ENCODE assay signal across 2 cellular contexts in the genomic region with DNA sequence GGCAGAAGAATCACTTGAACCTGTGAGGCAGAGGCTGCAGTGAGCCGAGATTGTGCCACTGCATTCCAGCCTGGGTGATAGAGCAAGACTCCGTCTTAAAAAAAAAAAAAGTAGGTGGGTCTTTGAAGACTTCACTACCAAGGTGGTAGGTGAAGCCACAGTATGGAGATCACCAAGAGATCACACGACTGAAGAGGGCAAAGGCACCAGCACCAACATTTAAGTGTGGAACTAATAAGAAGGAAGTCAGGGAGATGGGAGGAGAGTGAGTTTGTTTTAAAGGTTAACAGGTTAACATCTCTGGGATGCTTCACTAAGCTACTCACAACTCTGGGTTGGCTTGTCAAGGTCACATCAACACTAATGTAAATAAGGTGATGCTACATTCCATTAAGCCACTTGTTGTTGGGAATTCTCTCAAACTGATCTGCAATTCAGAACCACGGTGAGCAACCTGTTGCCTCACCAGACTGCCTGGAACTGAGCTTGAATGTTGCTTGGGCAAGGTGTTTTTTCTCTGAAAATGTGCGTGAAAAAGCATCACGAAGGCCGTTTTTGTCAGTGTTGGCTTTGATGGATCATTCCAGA.
TF ChIP-seq lines count a peak whose summit lies in the region.

No MANE protein-coding gene starts in this region.

TF ChIP-seq in SK-N-SH, 30 proteins besides CTCF, POLR2A, EP300 and RAD21 (continued from another document):
- no peak for TF ChIP-seq YY1 (IDR thresholded peaks at IDR 0.05; ENCODE audit: low read depth)
- TF ChIP-seq, protein P1, sequence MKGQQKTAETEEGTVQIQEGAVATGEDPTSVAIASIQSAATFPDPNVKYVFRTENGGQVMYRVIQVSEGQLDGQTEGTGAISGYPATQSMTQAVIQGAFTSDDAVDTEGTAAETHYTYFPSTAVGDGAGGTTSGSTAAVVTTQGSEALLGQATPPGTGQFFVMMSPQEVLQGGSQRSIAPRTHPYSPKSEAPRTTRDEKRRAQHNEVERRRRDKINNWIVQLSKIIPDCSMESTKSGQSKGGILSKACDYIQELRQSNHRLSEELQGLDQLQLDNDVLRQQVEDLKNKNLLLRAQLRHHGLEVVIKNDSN (IDR thresholded peaks at IDR 0.05; ENCODE audit: borderline replicate concordance, low read depth): no peak

TF ChIP-seq in SK-N-SH treated with all-trans-retinoic acid at 6 μM for 48 hours, 23 proteins besides CTCF, POLR2A, EP300 and RAD21 (continued from another document):
- TF ChIP-seq ZFP3 (CRISPR knock-in tag; IDR thresholded peaks at IDR 0.05): no peak
- TF ChIP-seq ZNF565 (CRISPR knock-in tag; conservative IDR thresholded peaks at IDR 0.05; ENCODE audit: low read depth): no peak
- no peak for TF ChIP-seq CSDC2 (CRISPR knock-in tag; IDR thresholded peaks at IDR 0.05)
- TF ChIP-seq, protein P2, sequence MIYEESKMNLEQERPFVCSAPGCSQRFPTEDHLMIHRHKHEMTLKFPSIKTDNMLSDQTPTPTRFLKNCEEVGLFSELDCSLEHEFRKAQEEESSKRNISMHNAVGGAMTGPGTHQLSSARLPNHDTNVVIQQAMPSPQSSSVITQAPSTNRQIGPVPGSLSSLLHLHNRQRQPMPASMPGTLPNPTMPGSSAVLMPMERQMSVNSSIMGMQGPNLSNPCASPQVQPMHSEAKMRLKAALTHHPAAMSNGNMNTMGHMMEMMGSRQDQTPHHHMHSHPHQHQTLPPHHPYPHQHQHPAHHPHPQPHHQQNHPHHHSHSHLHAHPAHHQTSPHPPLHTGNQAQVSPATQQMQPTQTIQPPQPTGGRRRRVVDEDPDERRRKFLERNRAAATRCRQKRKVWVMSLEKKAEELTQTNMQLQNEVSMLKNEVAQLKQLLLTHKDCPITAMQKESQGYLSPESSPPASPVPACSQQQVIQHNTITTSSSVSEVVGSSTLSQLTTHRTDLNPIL (CRISPR knock-in tag; IDR thresholded peaks at IDR 0.05; ENCODE audit: low read depth): no peak
- TF ChIP-seq TOX (CRISPR knock-in tag; IDR thresholded peaks at IDR 0.05; ENCODE audit: borderline replicate concordance): no peak
- TF ChIP-seq ZFP30 (CRISPR knock-in tag; IDR thresholded peaks at IDR 0.05): no peak
- TF ChIP-seq ZNF8 (CRISPR knock-in tag; IDR thresholded peaks at IDR 0.05): no peak
- TF ChIP-seq ZNF70 (CRISPR knock-in tag; IDR thresholded peaks at IDR 0.05): no peak
- TF ChIP-seq PPARA (CRISPR knock-in tag; IDR thresholded peaks at IDR 0.05; ENCODE audit: borderline replicate concordance): no peak
- no peak for TF ChIP-seq ISL1 (CRISPR knock-in tag; IDR thresholded peaks at IDR 0.05)
- TF ChIP-seq, protein P3, sequence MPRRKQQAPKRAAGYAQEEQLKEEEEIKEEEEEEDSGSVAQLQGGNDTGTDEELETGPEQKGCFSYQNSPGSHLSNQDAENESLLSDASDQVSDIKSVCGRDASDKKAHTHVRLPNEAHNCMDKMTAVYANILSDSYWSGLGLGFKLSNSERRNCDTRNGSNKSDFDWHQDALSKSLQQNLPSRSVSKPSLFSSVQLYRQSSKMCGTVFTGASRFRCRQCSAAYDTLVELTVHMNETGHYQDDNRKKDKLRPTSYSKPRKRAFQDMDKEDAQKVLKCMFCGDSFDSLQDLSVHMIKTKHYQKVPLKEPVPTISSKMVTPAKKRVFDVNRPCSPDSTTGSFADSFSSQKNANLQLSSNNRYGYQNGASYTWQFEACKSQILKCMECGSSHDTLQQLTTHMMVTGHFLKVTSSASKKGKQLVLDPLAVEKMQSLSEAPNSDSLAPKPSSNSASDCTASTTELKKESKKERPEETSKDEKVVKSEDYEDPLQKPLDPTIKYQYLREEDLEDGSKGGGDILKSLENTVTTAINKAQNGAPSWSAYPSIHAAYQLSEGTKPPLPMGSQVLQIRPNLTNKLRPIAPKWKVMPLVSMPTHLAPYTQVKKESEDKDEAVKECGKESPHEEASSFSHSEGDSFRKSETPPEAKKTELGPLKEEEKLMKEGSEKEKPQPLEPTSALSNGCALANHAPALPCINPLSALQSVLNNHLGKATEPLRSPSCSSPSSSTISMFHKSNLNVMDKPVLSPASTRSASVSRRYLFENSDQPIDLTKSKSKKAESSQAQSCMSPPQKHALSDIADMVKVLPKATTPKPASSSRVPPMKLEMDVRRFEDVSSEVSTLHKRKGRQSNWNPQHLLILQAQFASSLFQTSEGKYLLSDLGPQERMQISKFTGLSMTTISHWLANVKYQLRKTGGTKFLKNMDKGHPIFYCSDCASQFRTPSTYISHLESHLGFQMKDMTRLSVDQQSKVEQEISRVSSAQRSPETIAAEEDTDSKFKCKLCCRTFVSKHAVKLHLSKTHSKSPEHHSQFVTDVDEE (CRISPR knock-in tag; IDR thresholded peaks at IDR 0.05): no peak
